Comparison of ENCODE assay signal across 32 cellular contexts in genomic region chr6:128827675-128828464, GRCh38. TPM values are rescaled to one million over a fixed set of nuclear protein-coding genes. Genes with fewer than 3 reads are reported as not detected.
DNase-seq lines count a peak whose midpoint lies in the region; ATAC-seq, FAIRE-seq and TF ChIP-seq lines count a peak whose summit lies in the region.
"Had no signal": no experiment of that assay in that cellular context is flagged by ENCODE, and none has a peak within 500 bp of the region (broad histone marks: within the 10 kb centered on the region; RNA-seq: fewer than 3 reads in every experiment).

No MANE protein-coding gene starts in this region.

- no peaks in the 10 kb centered on the region for H3K27me3 Mint-ChIP-seq in astrocyte (ENCODE audit: low read depth, unreplicated experiment)
- peaks cover 13% of the 10 kb centered on the region for H3K27me3 Mint-ChIP-seq in activated CD4-positive, alpha-beta T cell treated with anti-CD3 and anti-CD28 coated beads for 36 hours
- H3K27me3 Mint-ChIP-seq: activated CD4-positive, alpha-beta T cell treated with anti-CD3 and anti-CD28 coated beads, Interleukin-2, amount 10 ng/mL, durations not matched to agents 24 days and 14 days; activated naive CD4-positive, alpha-beta T cell treated with anti-CD3 and anti-CD28 coated beads, Interleukin-2, amount 50 U/mL, for 24 hours; CD4-positive, CD25-positive, alpha-beta regulatory T cell; memory B cell had no signal

- H3K4me1 ChIP-seq in astrocyte (ENCODE audit: insufficient read depth, low read length) (no peaks in the 10 kb centered on the region), osteoblast (ENCODE audit: insufficient read depth, low read length) (no peaks in the 10 kb centered on the region)
- H3K4me1 ChIP-seq: spleen, stomach, thyroid gland, vagina had no signal

- ATAC-seq in Right ventricle myocardium inferior: peak; percentile 39
- ATAC-seq in activated CD4-positive, alpha-beta T cell treated with anti-CD3 and anti-CD28 coated beads for 36 hours: no peak
- ATAC-seq: K562, left colon, Panc1 had no signal

- CTCF ChIA-PET in activated CD4-positive, alpha-beta T cell treated with anti-CD3 and anti-CD28 coated beads for 36 hours (lab: Charles Lee): interaction anchor here (1.1 kb wide), 1 partner anchor 14 kb away, joined by 3 read pairs; no protein-coding TSS in a partner anchor

- FAIRE-seq in astrocyte (lab: Jason Lieb, UNC): no peak
- FAIRE-seq: K562 had no signal

- DNase-seq in Right ventricle myocardium inferior (ENCODE audit: missing footprints) (no peak), cardiac septum (ENCODE audit: low spot score) (no peak), astrocyte (ENCODE audit: low read depth) (peak; percentile 42), fibroblast of the aortic adventitia (ENCODE audit: low read depth) (peak; percentile 77), osteoblast (ENCODE audit: insufficient read length, low spot score, missing footprints) (peak; percentile 19), nucleus accumbens (lab: John Stamatoyannopoulos, UW) (no peak)
- no peak for DNase-seq in activated naive CD4-positive, alpha-beta T cell treated with anti-CD3 and anti-CD28 coated beads, Interleukin-2, amount 50 U/mL, for 16 hours
- no peak for DNase-seq in activated CD4-positive, alpha-beta T cell treated with anti-CD3 and anti-CD28 coated beads for 36 hours
- DNase-seq: activated CD4-positive, alpha-beta T cell treated with anti-CD3 and anti-CD28 coated beads, Interleukin-2, amount 10 ng/mL, durations not matched to agents 24 days and 14 days; activated CD8-positive, alpha-beta memory T cell treated with anti-CD3 and anti-CD28 coated beads for 24 hours; activated T-cell treated with anti-CD3 and anti-CD28 coated beads for 4 hours; AML-193; CD4-positive, CD25-positive, alpha-beta regulatory T cell; cortex of kidney; DND-41; hypothalamus; immature natural killer cell; left colon; NCI-H1417; NCI-H2029; NCI-H2227 treated with DMSO at 0.1 percent for 48 hours; spleen; stomach; T-helper 9 cell; thyroid gland had no signal

- peaks cover 15% of the 10 kb centered on the region for H3K9me3 Mint-ChIP-seq in astrocyte (ENCODE audit: unreplicated experiment)
- H3K9me3 Mint-ChIP-seq in activated CD4-positive, alpha-beta T cell treated with anti-CD3 and anti-CD28 coated beads for 36 hours (ENCODE audit: low read depth): peaks cover 3% of the 10 kb centered on the region
- H3K9me3 Mint-ChIP-seq: activated CD4-positive, alpha-beta T cell treated with anti-CD3 and anti-CD28 coated beads, Interleukin-2, amount 10 ng/mL, durations not matched to agents 24 days and 14 days; activated naive CD4-positive, alpha-beta T cell treated with anti-CD3 and anti-CD28 coated beads, Interleukin-2, amount 50 U/mL, for 24 hours; activated T-helper 2 cell treated with anti-CD3 and anti-CD28 coated beads, Interferon-gamma antibody, Interleukin-2, Interleukin-4, amounts not matched to agents 10 μg/mL and 5 μg/mL and 100 μg/mL, durations not matched to agents 14 hours and 24 hours and 36 hours had no signal

- H3K9me3 ChIP-seq in astrocyte (ENCODE audit: insufficient read depth, low read depth, low read length) (no peaks in the 10 kb centered on the region), osteoblast (ENCODE audit: low read depth, low read length) (no peaks in the 10 kb centered on the region)
- H3K9me3 ChIP-seq: thyroid gland, vagina had no signal

- no peaks in the 10 kb centered on the region for H3K36me3 ChIP-seq in astrocyte (ENCODE audit: insufficient read depth, low read length)
- no peaks in the 10 kb centered on the region for H3K36me3 ChIP-seq in osteoblast (ENCODE audit: insufficient read depth, low read length)
- H3K36me3 ChIP-seq: cardiac muscle cell, spleen, stomach, thyroid gland, vagina had no signal

- H3K4me3 ChIP-seq in astrocyte (ENCODE audit: insufficient read depth, low read depth, low read length) (no peak overlapping the region), fibroblast of the aortic adventitia (ENCODE audit: low read depth, low read length) (no peak overlapping the region), osteoblast (ENCODE audit: insufficient read depth, low read length) (no peak overlapping the region)
- H3K4me3 ChIP-seq: cardiac muscle cell, K562, spleen, stomach, thyroid gland, vagina had no signal

- no peaks in the 10 kb centered on the region for H3K4me1 Mint-ChIP-seq in astrocyte (ENCODE audit: low read depth, unreplicated experiment)
- no peaks in the 10 kb centered on the region for H3K4me1 Mint-ChIP-seq in activated CD4-positive, alpha-beta T cell treated with anti-CD3 and anti-CD28 coated beads for 36 hours
- H3K4me1 Mint-ChIP-seq: activated CD4-positive, alpha-beta T cell treated with anti-CD3 and anti-CD28 coated beads, Interleukin-2, amount 10 ng/mL, durations not matched to agents 24 days and 14 days; activated naive CD4-positive, alpha-beta T cell treated with anti-CD3 and anti-CD28 coated beads, Interleukin-2, amount 50 U/mL, for 24 hours; CD4-positive, CD25-positive, alpha-beta regulatory T cell; immature natural killer cell; memory B cell had no signal

- no peak overlapping the region for H3K4me3 Mint-ChIP-seq in astrocyte (ENCODE audit: unreplicated experiment)
- H3K4me3 Mint-ChIP-seq in activated CD4-positive, alpha-beta T cell treated with anti-CD3 and anti-CD28 coated beads for 36 hours: no peak overlapping the region
- H3K4me3 Mint-ChIP-seq: activated CD4-positive, alpha-beta T cell treated with anti-CD3 and anti-CD28 coated beads, Interleukin-2, amount 10 ng/mL, durations not matched to agents 24 days and 14 days; activated naive CD4-positive, alpha-beta T cell treated with anti-CD3 and anti-CD28 coated beads, Interleukin-2, amount 50 U/mL, for 24 hours; CD4-positive, CD25-positive, alpha-beta regulatory T cell; immature natural killer cell; memory B cell had no signal

- H3K4me2 ChIP-seq in astrocyte (ENCODE audit: low read length): no peak overlapping the region
- no peak overlapping the region for H3K4me2 ChIP-seq in osteoblast (ENCODE audit: insufficient read depth, low read length)

- H3K79me2 ChIP-seq in astrocyte (ENCODE audit: insufficient read depth, low read length) (no peaks in the 10 kb centered on the region), osteoblast (ENCODE audit: insufficient read depth, low read length) (no peaks in the 10 kb centered on the region)

- no peak overlapping the region for H3K27ac ChIP-seq in astrocyte (ENCODE audit: low read depth, low read length)
- H3K27ac ChIP-seq in osteoblast (ENCODE audit: low read depth, low read length): no peak overlapping the region
- H3K27ac ChIP-seq: cardiac muscle cell, spleen, stomach, thyroid gland, vagina had no signal

- H3K27ac Mint-ChIP-seq in astrocyte (ENCODE audit: unreplicated experiment): no peak overlapping the region
- H3K27ac Mint-ChIP-seq in activated CD4-positive, alpha-beta T cell treated with anti-CD3 and anti-CD28 coated beads for 36 hours: no peak overlapping the region
- H3K27ac Mint-ChIP-seq: activated CD4-positive, alpha-beta T cell treated with anti-CD3 and anti-CD28 coated beads, Interleukin-2, amount 10 ng/mL, durations not matched to agents 24 days and 14 days; activated naive CD4-positive, alpha-beta T cell treated with anti-CD3 and anti-CD28 coated beads, Interleukin-2, amount 50 U/mL, for 24 hours; activated T-helper 2 cell treated with anti-CD3 and anti-CD28 coated beads, Interferon-gamma antibody, Interleukin-2, Interleukin-4, amounts not matched to agents 10 μg/mL and 5 μg/mL and 100 μg/mL, durations not matched to agents 14 hours and 24 hours and 36 hours; CD4-positive, CD25-positive, alpha-beta regulatory T cell; immature natural killer cell; memory B cell had no signal

- TF ChIP-seq CTCF in astrocyte (IDR thresholded peaks at IDR 0.05; ENCODE audit: insufficient read depth, low read depth, low read length): no peak
- TF ChIP-seq CTCF in fibroblast of the aortic adventitia (IDR thresholded peaks at IDR 0.05; ENCODE audit: insufficient read depth, low read length): no peak
- no peak for TF ChIP-seq CTCF in osteoblast (IDR thresholded peaks at IDR 0.05; ENCODE audit: extremely low read depth, low read depth, low read length)

- intact Hi-C loops in Right ventricle myocardium inferior (cut with DNase I): no loop called here
- intact Hi-C loops in cardiac septum (cut with DNase I): loop anchor here (5.0 kb wide), 1 partner anchor 54 kb away; the partner anchor contains the start of gene LAMA2
- intact Hi-C loops in activated CD4-positive, alpha-beta T cell treated with anti-CD3 and anti-CD28 coated beads for 36 hours (cut with DNase I, micrococcal nuclease): no loop called here

- H4K20me1 ChIP-seq in astrocyte (ENCODE audit: insufficient read depth, low read length) (no peaks in the 10 kb centered on the region), osteoblast (ENCODE audit: insufficient read depth, low read length) (no peaks in the 10 kb centered on the region)

- H3K36me3 Mint-ChIP-seq in astrocyte (ENCODE audit: low read depth, unreplicated experiment): no peaks in the 10 kb centered on the region
- H3K36me3 Mint-ChIP-seq in activated CD4-positive, alpha-beta T cell treated with anti-CD3 and anti-CD28 coated beads for 36 hours (ENCODE audit: low read depth): no peaks in the 10 kb centered on the region
- H3K36me3 Mint-ChIP-seq: activated naive CD4-positive, alpha-beta T cell treated with anti-CD3 and anti-CD28 coated beads, Interleukin-2, amount 50 U/mL, for 24 hours; CD4-positive, CD25-positive, alpha-beta regulatory T cell; immature natural killer cell; memory B cell had no signal

- no peak overlapping the region for H3K9ac ChIP-seq in astrocyte (ENCODE audit: low read length)

- POLR2A ChIA-PET in activated CD4-positive, alpha-beta T cell treated with anti-CD3 and anti-CD28 coated beads for 36 hours (lab: Charles Lee): no interaction called here

- H2AFZ ChIP-seq in astrocyte (ENCODE audit: low read depth, low read length): no peak overlapping the region
- no peak overlapping the region for H2AFZ ChIP-seq in osteoblast (ENCODE audit: low read length)

- H3K27me3 ChIP-seq in astrocyte (ENCODE audit: insufficient read depth, low read length): peaks cover 3% of the 10 kb centered on the region
- peaks cover 3% of the 10 kb centered on the region for H3K27me3 ChIP-seq in osteoblast (ENCODE audit: insufficient read depth, low read length)
- H3K27me3 ChIP-seq: cardiac muscle cell, spleen, stomach, thyroid gland, vagina had no signal

RNA-seq across cellular contexts. Expression of gene LAMA2, which starts 55.1 kb away (rescaled TPM):
- total RNA-seq in Right ventricle myocardium inferior (119 TPM), cardiac septum (344 TPM), astrocyte (1.7 and 1.8 TPM in 2 replicates), fibroblast of the aortic adventitia (ENCODE audit: low replicate concordance) (99.1 and 103 TPM in 2 replicates), osteoblast (3.5 and 9.4 TPM in 2 replicates)
- total RNA-seq in activated CD4-positive, alpha-beta T cell treated with anti-CD3 and anti-CD28 coated beads for 36 hours: under 1 TPM; 0.65 to 0.80 TPM

Comparison
In these comparisons a context has a peak if more than half of its experiments do, and no peak if none do; other contexts are left out.
1. DNase-seq: peak in astrocyte (single experiment), fibroblast of the aortic adventitia (single experiment) and osteoblast (single experiment); none in Right ventricle myocardium inferior (single experiment), cardiac septum (single experiment), activated naive CD4-positive, alpha-beta T cell treated with anti-CD3 and anti-CD28 coated beads, Interleukin-2, amount 50 U/mL, for 16 hours (single experiment), activated CD4-positive, alpha-beta T cell treated with anti-CD3 and anti-CD28 coated beads for 36 hours (single experiment) and nucleus accumbens (0 of 56).